In genomic region chr22:25064894-25065560, GRCh38 we compare ENCODE assay signal across 24 cellular contexts.
DNase-seq lines count a peak whose midpoint lies in the region; ATAC-seq and TF ChIP-seq lines count a peak whose summit lies in the region.
"Had no signal": no experiment of that assay in that cellular context is flagged by ENCODE, and none has a peak within 500 bp of the region (broad histone marks: within the 10 kb centered on the region; RNA-seq: fewer than 3 reads in every experiment).

No MANE protein-coding gene starts in this region.

- intact Hi-C loops in MCF 10A (cut with micrococcal nuclease) (no loop called here), thyroid gland (cut with DNase I) (no loop called here), PC-3 (cut with micrococcal nuclease) (no loop called here)

- 67 to 83% methylated on average over 16 of the region's 16 CpGs for WGBS in thyroid gland, 2 donors
- WGBS in suprapubic skin, result 82% methylated on average over 16 of the region's 16 CpGs

- CTCF ChIA-PET in MCF 10A (lab: Yijun Ruan, JAX) (no interaction called here), PC-3 (lab: Charles Lee) (no interaction called here)

- H3K4me1 Mint-ChIP-seq in activated T-cell treated with anti-CD3 and anti-CD28 coated beads, Interleukin-2, amount 50 U/mL, for 24 hours (ENCODE audit: low read depth), result peaks cover 92% of the 10 kb centered on the region
- H3K4me1 Mint-ChIP-seq in MCF 10A (ENCODE audit: insufficient read depth, unreplicated experiment), result peaks cover 15% of the 10 kb centered on the region
- peaks cover 82 to 85% of the 10 kb centered on the region in 2 donors for H3K4me1 Mint-ChIP-seq in immature natural killer cell

- H3K4me1 ChIP-seq in thyroid gland (peaks cover 64 to 71% of the 10 kb centered on the region in 2 donors), suprapubic skin (peaks cover 10% of the 10 kb centered on the region), PC-3 (ENCODE audit: insufficient read depth, low read length) (no peaks in the 10 kb centered on the region)

- H3K27me3 ChIP-seq in thyroid gland, result no peaks in the 10 kb centered on the region
- no peaks in the 10 kb centered on the region for H3K27me3 ChIP-seq in suprapubic skin
- H3K27me3 ChIP-seq in PC-3 (ENCODE audit: low read length), result no peaks in the 10 kb centered on the region
- H3K27me3 ChIP-seq: dorsolateral prefrontal cortex, upper lobe of left lung had no signal

- H3F3A ChIP-seq in PC-3 (ENCODE audit: low read length, unreplicated experiment), result no peaks in the 10 kb centered on the region

- H3K4me2 ChIP-seq in PC-3 (ENCODE audit: low read length), result no peak overlapping the region
- H3K4me2 ChIP-seq: A549, KMS-11 had no signal

- TF ChIP-seq EP300 in suprapubic skin (IDR thresholded peaks at IDR 0.05), result no peak

- H3K27me3 Mint-ChIP-seq in activated T-cell treated with anti-CD3 and anti-CD28 coated beads, Interleukin-2, amount 50 U/mL, for 24 hours, result no peaks in the 10 kb centered on the region
- no peaks in the 10 kb centered on the region for H3K27me3 Mint-ChIP-seq in MCF 10A (ENCODE audit: insufficient read depth, unreplicated experiment)
- H3K27me3 Mint-ChIP-seq in immature natural killer cell (ENCODE audit: low read depth in 3 of 3), result peaks cover 10 to 16% (median 16%) of the 10 kb centered on the region in 3 donors
- H3K27me3 Mint-ChIP-seq: activated T-helper 17 cell treated with anti-CD3 and anti-CD28 coated beads, Interleukin-2, amount 50 U/mL, for 72 hours had no signal

- H3K27ac Mint-ChIP-seq in activated T-cell treated with anti-CD3 and anti-CD28 coated beads, Interleukin-2, amount 50 U/mL, for 24 hours, result peak overlapping the region; percentile 17
- H3K27ac Mint-ChIP-seq in MCF 10A (ENCODE audit: low read depth, unreplicated experiment) (peak overlapping the region; percentile 42), immature natural killer cell (peak overlapping the region in 5 of 6 donors; percentile 7 to 72 (median 48))
- H3K27ac Mint-ChIP-seq: activated T-helper 17 cell treated with anti-CD3 and anti-CD28 coated beads, Interleukin-2, amount 50 U/mL, for 72 hours; stimulated activated memory B cell treated with anti-CD40 and anti-IgM and Interleukin-4, amounts not matched to agents 10 μg/mL and 1 μg/mL and 100 μg/mL, for 72 hours had no signal

- TF ChIP-seq CTCF in MCF 10A (IDR thresholded peaks at IDR 0.05; ENCODE audit: unreplicated experiment), result no peak
- TF ChIP-seq CTCF in thyroid gland (IDR thresholded peaks at IDR 0.05), result no peak
- TF ChIP-seq CTCF in suprapubic skin (IDR thresholded peaks at IDR 0.05), result no peak
- TF ChIP-seq CTCF in PC-3 (conservative IDR thresholded peaks at IDR 0.05; ENCODE audit: low read depth, low read length), result no peak

- no peaks in the 10 kb centered on the region for H3K79me2 ChIP-seq in PC-3 (ENCODE audit: low read length)

- no peaks in the 10 kb centered on the region for H3K36me3 ChIP-seq in thyroid gland
- H3K36me3 ChIP-seq in suprapubic skin, result no peaks in the 10 kb centered on the region
- H3K36me3 ChIP-seq in PC-3 (ENCODE audit: low read depth, low read length), result no peaks in the 10 kb centered on the region
- H3K36me3 ChIP-seq: SJCRH30, upper lobe of left lung, WERI-Rb-1 had no signal

- no peaks in the 10 kb centered on the region for H3K9me2 ChIP-seq in PC-3 (replicated peaks; ENCODE audit: low read length)

- no peak overlapping the region for H3K4me3 Mint-ChIP-seq in activated T-cell treated with anti-CD3 and anti-CD28 coated beads, Interleukin-2, amount 50 U/mL, for 24 hours
- H3K4me3 Mint-ChIP-seq in MCF 10A (ENCODE audit: unreplicated experiment) (no peak overlapping the region), immature natural killer cell (peak overlapping the region in 1 of 5 donors; percentile 26)
- H3K4me3 Mint-ChIP-seq: activated T-helper 17 cell treated with anti-CD3 and anti-CD28 coated beads, Interleukin-2, amount 50 U/mL, for 72 hours; stimulated activated memory B cell treated with anti-CD40 and anti-IgM and Interleukin-4, amounts not matched to agents 10 μg/mL and 1 μg/mL and 100 μg/mL, for 72 hours had no signal

- H3K4me3 ChIP-seq in thyroid gland (replicated peaks in 1 of 3) (no peak overlapping the region), suprapubic skin (no peak overlapping the region), PC-3 (ENCODE audit: low read length) (no peak overlapping the region)
- H3K4me3 ChIP-seq: A549, dorsolateral prefrontal cortex, GM23248, mucosa of descending colon, SJCRH30, upper lobe of left lung had no signal

- no peak for DNase-seq in activated T-cell treated with anti-CD3 and anti-CD28 coated beads, Interleukin-2, amount 50 U/mL, for 24 hours
- no peak for DNase-seq in activated T-cell treated with anti-CD3 and anti-CD28 coated beads, Interleukin-2, amount 50 U/mL, for 1 hour
- DNase-seq in MCF 10A (ENCODE audit: unreplicated experiment) (no peak), immature natural killer cell (no peak), thyroid gland (peak in 1 of 2 donors; percentile 73), ureter (ENCODE audit: low spot score) (no peak), suprapubic skin (ENCODE audit: low spot score in 2 of 2) (no peak), PC-3 (no peak)
- DNase-seq: activated CD8-positive, alpha-beta memory T cell treated with anti-CD3 and anti-CD28 coated beads for 24 hours; caudate nucleus; GM23248; NCI-H69; SJCRH30; stimulated activated CD4-positive, alpha-beta T cell treated with anti-CD3 and anti-CD28 coated beads, Interleukin-15, amount 100 ng/mL, for 24 hours; T-helper 2 cell; WERI-Rb-1 had no signal

- no peaks in the 10 kb centered on the region for H3K9me3 ChIP-seq in thyroid gland
- no peaks in the 10 kb centered on the region for H3K9me3 ChIP-seq in suprapubic skin
- H3K9me3 ChIP-seq in PC-3 (ENCODE audit: low read length), result no peaks in the 10 kb centered on the region
- H3K9me3 ChIP-seq: A549, mucosa of descending colon, SJCRH30, upper lobe of left lung had no signal

- no peak overlapping the region for H3K9ac ChIP-seq in PC-3 (ENCODE audit: low read length)
- H3K9ac ChIP-seq: GM23248, KMS-11 had no signal

- no peak for TF ChIP-seq POLR2A in thyroid gland (IDR thresholded peaks at IDR 0.05)
- TF ChIP-seq POLR2A in suprapubic skin (IDR thresholded peaks at IDR 0.05), result no peak

- no peaks in the 10 kb centered on the region for H3K9me3 Mint-ChIP-seq in activated T-cell treated with anti-CD3 and anti-CD28 coated beads, Interleukin-2, amount 50 U/mL, for 24 hours
- H3K9me3 Mint-ChIP-seq in MCF 10A (ENCODE audit: unreplicated experiment) (no peaks in the 10 kb centered on the region), immature natural killer cell (peaks cover 0 to 2% (median 0%) of the 10 kb centered on the region in 6 donors)
- H3K9me3 Mint-ChIP-seq: activated T-helper 17 cell treated with anti-CD3 and anti-CD28 coated beads, Interleukin-2, amount 50 U/mL, for 72 hours; stimulated activated memory B cell treated with anti-CD40 and anti-IgM and Interleukin-4, amounts not matched to agents 10 μg/mL and 1 μg/mL and 100 μg/mL, for 72 hours had no signal

- no peak overlapping the region for H2AFZ ChIP-seq in PC-3 (ENCODE audit: low read length)
- H2AFZ ChIP-seq: GM23248 had no signal

- H3K27ac ChIP-seq in thyroid gland (peak overlapping the region in 2 of 3 donors; percentile 17 to 91), suprapubic skin (no peak overlapping the region), PC-3 (ENCODE audit: low read length) (no peak overlapping the region)
- H3K27ac ChIP-seq: A549, GM23248, KMS-11, SJCRH30, upper lobe of left lung, WERI-Rb-1 had no signal

- H4K20me1 ChIP-seq in PC-3 (ENCODE audit: low read length), result no peaks in the 10 kb centered on the region

- POLR2A ChIA-PET in MCF 10A (lab: Yijun Ruan, JAX), result no interaction called here
- POLR2A ChIA-PET in PC-3 (lab: Charles Lee; ENCODE audit: unreplicated experiment), result no interaction called here

- no peaks in the 10 kb centered on the region for H3K36me3 Mint-ChIP-seq in activated T-cell treated with anti-CD3 and anti-CD28 coated beads, Interleukin-2, amount 50 U/mL, for 24 hours (ENCODE audit: low read depth)
- peaks cover 59% of the 10 kb centered on the region for H3K36me3 Mint-ChIP-seq in MCF 10A (ENCODE audit: insufficient read depth, unreplicated experiment)
- H3K36me3 Mint-ChIP-seq in immature natural killer cell, result no peaks in the 10 kb centered on the region
- H3K36me3 Mint-ChIP-seq: stimulated activated memory B cell treated with anti-CD40 and anti-IgM and Interleukin-4, amounts not matched to agents 10 μg/mL and 1 μg/mL and 100 μg/mL, for 72 hours had no signal

- BruUV-seq in MCF 10A (replicated peaks; lab: Mats Ljungman, UMichigan), result no TSS peak
- no TSS peak for BruUV-seq in PC-3 (replicated peaks; lab: Mats Ljungman, UMichigan)

- no peak for ATAC-seq in PC-3
- ATAC-seq: A549; activated T-helper 17 cell treated with anti-CD3 and anti-CD28 coated beads, Interleukin-2, amount 50 U/mL, for 72 hours; left lobe of liver; mucosa of descending colon; stimulated activated memory B cell treated with anti-CD40 and anti-IgM and Interleukin-4, amounts not matched to agents 10 μg/mL and 1 μg/mL and 100 μg/mL, for 72 hours had no signal

Comparison
In these comparisons a context has a peak if more than half of its experiments do, and no peak if none do; other contexts are left out.
1. H3K27ac ChIP-seq: peak in thyroid gland (2 of 3); none in suprapubic skin (single experiment) and PC-3 (single experiment).
2. Peak in every context shown above with its lines, with median percentiles within 50 percentile points of each other: H3K27ac Mint-ChIP-seq.